Comparison of ENCODE assay signal across 19 cellular contexts in the genomic region with DNA sequence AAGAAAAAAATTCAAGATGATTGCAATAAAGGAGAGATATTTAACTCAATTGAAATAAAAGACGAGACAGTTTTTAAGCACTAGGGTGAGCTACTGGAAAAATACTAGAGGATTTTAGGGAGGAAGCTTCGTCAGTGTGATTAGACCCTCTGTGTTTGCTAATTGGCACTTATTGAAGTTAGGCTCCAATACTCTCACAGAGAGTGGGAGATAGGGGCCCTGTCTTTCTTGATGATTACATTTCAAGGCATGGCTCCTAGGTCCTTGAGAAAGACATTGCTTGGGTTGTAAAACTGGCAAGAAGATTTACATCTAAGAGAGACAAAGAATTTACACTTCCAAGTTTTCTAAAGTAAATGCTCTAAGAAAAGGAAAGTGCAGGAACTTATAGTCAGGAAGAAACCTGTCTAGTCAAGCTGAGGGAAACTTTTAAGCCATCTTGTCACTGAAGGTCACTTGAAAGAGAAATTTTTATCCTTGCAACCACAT.
"Had no signal": no experiment of that assay in that cellular context is flagged by ENCODE, and none has a peak within 500 bp of the region (broad histone marks: within the 10 kb centered on the region; RNA-seq: fewer than 3 reads in every experiment).

No MANE protein-coding gene starts in this region.

- H3K36me3 Mint-ChIP-seq: naive thymus-derived CD4-positive, alpha-beta T cell had no signal

- H3K27ac ChIP-seq: esophagus squamous epithelium, gastroesophageal sphincter, right atrium auricular region, sigmoid colon, skin epidermis, tibial artery, upper lobe of right lung, vagina had no signal

- H3K36me3 ChIP-seq: esophagus squamous epithelium, gastroesophageal sphincter, right atrium auricular region, sigmoid colon, tibial artery, upper lobe of right lung, vagina had no signal

- H3K4me1 ChIP-seq: esophagus squamous epithelium, gastroesophageal sphincter, sigmoid colon, upper lobe of right lung, vagina had no signal

- H3K4me3 ChIP-seq: esophagus squamous epithelium, gastroesophageal sphincter, lung, right atrium auricular region, sigmoid colon, skin epidermis, tibial artery, upper lobe of right lung, vagina had no signal

- H3K9me3 Mint-ChIP-seq: dendritic cell treated with granulocyte-macrophage colony-stimulating factor and Interleukin-4, amounts not matched to agents 40 ng/mL and 50 ng/mL, for 4 days; naive thymus-derived CD4-positive, alpha-beta T cell had no signal

- DNase-seq: esophagus squamous epithelium; foreskin fibroblast; glutamatergic neuron; kidney; left cardiac atrium; left ventricle myocardium superior; naive thymus-derived CD4-positive, alpha-beta T cell; sigmoid colon; stimulated activated CD4-positive, alpha-beta T cell treated with anti-CD3 and anti-CD28 coated beads, Interleukin-12 subunit alpha, Interleukin-12 subunit beta, amount 100 ng/mL, for 4 hours; stimulated activated CD4-positive, alpha-beta T cell treated with anti-CD3 and anti-CD28 coated beads, Interleukin-2, amount 100 ng/mL, for 48 hours; stimulated activated naive CD8-positive, alpha-beta T cell treated with anti-CD3 and anti-CD28 coated beads, Interleukin-15, Interleukin-2, amounts not matched to agents 100 U/mL and 50 U/mL, for 24 hours; tibial artery; upper lobe of right lung had no signal

- H3K9me3 ChIP-seq: esophagus squamous epithelium, gastroesophageal sphincter, right atrium auricular region, sigmoid colon, tibial artery, upper lobe of right lung, vagina had no signal

- H3K27me3 ChIP-seq: esophagus squamous epithelium, gastroesophageal sphincter, right atrium auricular region, sigmoid colon, tibial artery, upper lobe of right lung, vagina had no signal

- ATAC-seq: gastroesophageal sphincter; left cardiac atrium; left ventricle myocardium superior; naive thymus-derived CD4-positive, alpha-beta T cell; stimulated activated naive CD8-positive, alpha-beta T cell treated with anti-CD3 and anti-CD28 coated beads, Interleukin-15, Interleukin-2, amounts not matched to agents 100 U/mL and 50 U/mL, for 24 hours; upper lobe of right lung had no signal

- H3K27ac Mint-ChIP-seq: dendritic cell treated with granulocyte-macrophage colony-stimulating factor and Interleukin-4, amounts not matched to agents 40 ng/mL and 50 ng/mL, for 4 days; naive thymus-derived CD4-positive, alpha-beta T cell had no signal

- H3K4me3 Mint-ChIP-seq: dendritic cell treated with granulocyte-macrophage colony-stimulating factor and Interleukin-4, amounts not matched to agents 40 ng/mL and 50 ng/mL, for 4 days; naive thymus-derived CD4-positive, alpha-beta T cell had no signal
